ENCODE assay signal across 1 cellular context in the genomic region with DNA sequence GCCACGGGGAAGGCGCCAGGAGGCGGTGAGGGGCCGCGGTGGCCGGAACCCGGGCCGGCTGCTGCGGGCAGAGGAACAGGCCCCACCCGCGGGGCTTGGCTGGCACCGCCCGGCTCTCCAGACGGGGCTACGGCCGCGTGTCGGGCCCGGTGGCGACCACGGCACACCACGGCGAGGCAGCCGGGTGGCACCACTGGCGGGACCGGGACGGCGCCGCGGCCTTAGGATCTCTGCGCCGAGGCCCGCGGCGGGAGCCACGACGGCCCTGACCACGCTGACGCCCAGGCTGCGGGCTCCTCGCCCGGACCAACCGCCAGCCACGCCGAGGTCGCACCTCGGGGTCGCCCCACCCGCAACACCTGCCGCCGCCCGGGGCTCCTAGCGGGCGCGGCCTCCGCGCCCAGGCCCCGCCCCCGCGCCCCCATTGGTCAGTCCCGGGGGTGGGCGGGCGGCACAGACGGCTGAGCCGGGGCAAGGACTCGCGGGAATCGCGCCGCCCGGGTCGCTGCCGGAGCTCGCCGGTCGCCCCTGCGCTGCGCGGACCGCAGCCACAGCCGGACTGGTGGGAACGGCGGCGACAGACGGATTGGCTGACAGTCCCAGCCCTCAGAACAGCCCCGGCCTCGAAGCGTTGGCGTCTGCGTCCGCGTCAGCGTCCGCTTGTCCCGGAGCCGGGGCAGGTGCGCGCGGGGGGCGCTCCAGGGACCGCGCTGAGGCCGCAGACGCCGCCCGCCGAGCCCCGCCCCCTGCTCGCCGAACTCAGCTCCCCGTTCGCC.
A peak's percentile ranks its signal among the peaks of the same experiment; 100 is the strongest.
TF ChIP-seq lines count a peak whose summit lies in the region.

A gene with protein sequence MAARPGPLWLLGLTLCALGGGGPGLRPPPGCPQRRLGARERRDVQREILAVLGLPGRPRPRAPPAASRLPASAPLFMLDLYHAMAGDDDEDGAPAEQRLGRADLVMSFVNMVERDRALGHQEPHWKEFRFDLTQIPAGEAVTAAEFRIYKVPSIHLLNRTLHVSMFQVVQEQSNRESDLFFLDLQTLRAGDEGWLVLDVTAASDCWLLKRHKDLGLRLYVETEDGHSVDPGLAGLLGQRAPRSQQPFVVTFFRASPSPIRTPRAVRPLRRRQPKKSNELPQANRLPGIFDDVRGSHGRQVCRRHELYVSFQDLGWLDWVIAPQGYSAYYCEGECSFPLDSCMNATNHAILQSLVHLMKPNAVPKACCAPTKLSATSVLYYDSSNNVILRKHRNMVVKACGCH (plus strand): TSS at position 491 of the 776 bp plus-strand sequence. CDS start 356 bp downstream, outside the sequence.

TF ChIP-seq in HepG2, 621 proteins besides CTCF, POLR2A, EP300 and RAD21 (continued from another document and continues in another):
- TF ChIP-seq KIAA2018 (CRISPR knock-in tag; IDR thresholded peaks at IDR 0.05; ENCODE audit: borderline replicate concordance) (no peak), ZNF30 (CRISPR knock-in tag; IDR thresholded peaks at IDR 0.05) (no peak), RFX1 (IDR thresholded peaks at IDR 0.05) (no peak), SRY (CRISPR knock-in tag; IDR thresholded peaks at IDR 0.05) (no peak), SIN3B (IDR thresholded peaks at IDR 0.05; ENCODE audit: low read length) (no peak), ARID3A (IDR thresholded peaks at IDR 0.05; ENCODE audit: low read depth, low read length) (no peak), SAP130 (CRISPR knock-in tag; IDR thresholded peaks at IDR 0.05; ENCODE audit: low read depth) (peak; percentile 40), CCDC6 (CRISPR knock-in tag; IDR thresholded peaks at IDR 0.05) (no peak), MEIS1 (CRISPR knock-in tag; IDR thresholded peaks at IDR 0.05; ENCODE audit: borderline replicate concordance) (no peak), ZNF547 (CRISPR knock-in tag; IDR thresholded peaks at IDR 0.05) (peak; percentile 69; the same call in 1 of the 2 replicates), MAFF (IDR thresholded peaks at IDR 0.05; ENCODE audit: low read depth, low read length) (no peak), ZNF142 (CRISPR knock-in tag; IDR thresholded peaks at IDR 0.05) (peak; percentile 24; the same call in 1 of the 2 replicates), CBFB (CRISPR knock-in tag; IDR thresholded peaks at IDR 0.05) (no peak), ZKSCAN5 (CRISPR knock-in tag; IDR thresholded peaks at IDR 0.05) (no peak), SMC3 (IDR thresholded peaks at IDR 0.05; ENCODE audit: low read length) (no peak), HOXA3 (CRISPR knock-in tag; IDR thresholded peaks at IDR 0.05) (peak; percentile 30; the same call in 1 of the 2 replicates), ZNF230 (CRISPR knock-in tag; IDR thresholded peaks at IDR 0.05) (no peak), ZNF816 (CRISPR knock-in tag; IDR thresholded peaks at IDR 0.05; ENCODE audit: borderline replicate concordance) (no peak), SRSF4 (IDR thresholded peaks at IDR 0.05; ENCODE audit: low read depth, low read length, poor library complexity, severe bottlenecking) (no peak), ZNF564 (CRISPR knock-in tag; IDR thresholded peaks at IDR 0.05) (no peak; the same call in 1 of the 2 replicates), ARNT2 (CRISPR knock-in tag; IDR thresholded peaks at IDR 0.05; ENCODE audit: low read depth) (no peak; the same call in 1 of the 2 replicates), PRDM15 (CRISPR knock-in tag; IDR thresholded peaks at IDR 0.05) (no peak), AGO1 (IDR thresholded peaks at IDR 0.05; ENCODE audit: low read depth, low read length, poor library complexity, severe bottlenecking) (no peak)
- TF ChIP-seq, protein P1, sequence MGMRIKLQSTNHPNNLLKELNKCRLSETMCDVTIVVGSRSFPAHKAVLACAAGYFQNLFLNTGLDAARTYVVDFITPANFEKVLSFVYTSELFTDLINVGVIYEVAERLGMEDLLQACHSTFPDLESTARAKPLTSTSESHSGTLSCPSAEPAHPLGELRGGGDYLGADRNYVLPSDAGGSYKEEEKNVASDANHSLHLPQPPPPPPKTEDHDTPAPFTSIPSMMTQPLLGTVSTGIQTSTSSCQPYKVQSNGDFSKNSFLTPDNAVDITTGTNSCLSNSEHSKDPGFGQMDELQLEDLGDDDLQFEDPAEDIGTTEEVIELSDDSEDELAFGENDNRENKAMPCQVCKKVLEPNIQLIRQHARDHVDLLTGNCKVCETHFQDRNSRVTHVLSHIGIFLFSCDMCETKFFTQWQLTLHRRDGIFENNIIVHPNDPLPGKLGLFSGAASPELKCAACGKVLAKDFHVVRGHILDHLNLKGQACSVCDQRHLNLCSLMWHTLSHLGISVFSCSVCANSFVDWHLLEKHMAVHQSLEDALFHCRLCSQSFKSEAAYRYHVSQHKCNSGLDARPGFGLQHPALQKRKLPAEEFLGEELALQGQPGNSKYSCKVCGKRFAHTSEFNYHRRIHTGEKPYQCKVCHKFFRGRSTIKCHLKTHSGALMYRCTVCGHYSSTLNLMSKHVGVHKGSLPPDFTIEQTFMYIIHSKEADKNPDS (CRISPR knock-in tag; IDR thresholded peaks at IDR 0.05) = no peak
- TF ChIP-seq, protein P2, sequence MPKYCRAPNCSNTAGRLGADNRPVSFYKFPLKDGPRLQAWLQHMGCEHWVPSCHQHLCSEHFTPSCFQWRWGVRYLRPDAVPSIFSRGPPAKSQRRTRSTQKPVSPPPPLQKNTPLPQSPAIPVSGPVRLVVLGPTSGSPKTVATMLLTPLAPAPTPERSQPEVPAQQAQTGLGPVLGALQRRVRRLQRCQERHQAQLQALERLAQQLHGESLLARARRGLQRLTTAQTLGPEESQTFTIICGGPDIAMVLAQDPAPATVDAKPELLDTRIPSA (CRISPR knock-in tag; IDR thresholded peaks at IDR 0.05; ENCODE audit: borderline replicate concordance) = no peak
